ENCODE assay signal across 9 cellular contexts in the genomic region with DNA sequence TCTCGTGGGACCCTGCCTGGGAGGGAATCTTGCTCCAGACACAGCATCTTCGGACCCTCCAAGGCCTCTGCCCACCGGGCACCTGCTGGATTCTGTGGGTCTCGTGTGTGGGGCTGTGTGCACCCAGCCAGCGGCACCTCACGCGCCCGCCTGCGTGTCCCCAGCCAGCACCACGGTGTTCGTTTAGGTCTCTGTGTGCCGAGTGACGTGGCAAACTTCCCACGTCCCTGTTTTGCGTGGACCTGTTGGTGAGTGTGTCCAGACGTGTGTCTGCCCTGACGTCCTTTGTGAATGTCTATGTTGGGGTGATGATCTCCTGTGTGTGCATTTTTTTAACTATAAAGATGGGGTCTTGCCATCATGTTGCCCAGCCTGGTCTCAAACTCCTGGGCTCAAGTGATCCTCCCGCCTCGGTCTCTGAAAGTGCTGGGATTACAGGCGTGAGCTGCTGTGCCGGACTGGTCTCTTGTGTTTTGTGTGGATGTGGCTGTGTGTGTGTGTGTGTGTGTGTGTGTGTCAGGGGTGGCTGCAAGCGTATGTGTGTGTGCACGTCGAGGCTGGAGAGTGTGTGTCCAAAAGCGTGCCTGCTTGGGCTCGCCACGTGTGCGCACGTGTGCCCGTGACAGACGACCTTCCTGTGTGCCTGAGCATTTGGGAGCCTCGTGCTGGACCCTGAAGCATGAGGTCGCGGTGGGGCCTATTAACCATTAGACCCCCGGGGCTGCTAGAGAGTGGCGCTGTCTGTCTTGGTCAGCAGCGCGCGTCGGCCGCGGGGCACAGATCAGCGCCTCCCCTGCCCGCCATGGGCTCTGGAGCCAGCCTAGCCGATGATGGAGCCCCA. TPM values are rescaled to one million over a fixed set of nuclear protein-coding genes. Genes with fewer than 3 reads are reported as not detected.
DNase-seq lines count a peak whose midpoint lies in the region; ATAC-seq and TF ChIP-seq lines count a peak whose summit lies in the region.
"Had no signal": no experiment of that assay in that cellular context is flagged by ENCODE, and none has a peak within 500 bp of the region (broad histone marks: within the 10 kb centered on the region; RNA-seq: fewer than 3 reads in every experiment).

No MANE protein-coding gene starts in this region.

- peaks cover 11 to 27% (median 23%) of the 10 kb centered on the region in 3 donors for H3K4me1 Mint-ChIP-seq in IgD-negative memory B cell

- H3K4me1 ChIP-seq in BE2C: peaks cover 20% of the 10 kb centered on the region
- H3K4me1 ChIP-seq in duodenal mucosa (ENCODE audit: control insufficient read depth in 1 of 2, insufficient read depth in 2 of 2, low read length in 2 of 2): peaks cover 32 to 38% of the 10 kb centered on the region in 2 donors
- peaks cover 19 to 53% of the 10 kb centered on the region in 2 experiments for H3K4me1 ChIP-seq in neutrophil (ENCODE audit: control insufficient read depth in 1 of 2, insufficient read depth in 1 of 2, low read depth in 1 of 2, low read length in 1 of 2)
- H3K4me1 ChIP-seq: SJCRH30 had no signal

- no peak for ATAC-seq in GM21381 (IDR thresholded peaks at IDR 0.05; ENCODE audit: unreplicated experiment)

- TF ChIP-seq CTCF in BE2C (IDR thresholded peaks at IDR 0.05; ENCODE audit: low read depth, low read length) (no peak), neutrophil (IDR thresholded peaks at IDR 0.05) (no peak)

- H3K27me3 ChIP-seq in BE2C (no peaks in the 10 kb centered on the region), duodenal mucosa (ENCODE audit: control insufficient read depth in 1 of 2, insufficient read depth in 2 of 2, low read length in 2 of 2) (no peaks in the 10 kb centered on the region), neutrophil (no peaks in the 10 kb centered on the region)
- H3K27me3 ChIP-seq: SJCRH30 had no signal

- peak overlapping the region; percentile 33 for H3K4me3 ChIP-seq in BE2C (ENCODE audit: low read depth, low read length)
- H3K4me3 ChIP-seq in duodenal mucosa (ENCODE audit: low read depth in 1 of 2, low read length in 2 of 2): peak overlapping the region; percentile 48 to 60
- peak overlapping the region in 1 of 2 experiments; percentile 65 for H3K4me3 ChIP-seq in neutrophil (ENCODE audit: low read depth in 1 of 2, low read length in 1 of 2)
- H3K4me3 ChIP-seq: SJCRH30 had no signal

- H3K36me3 Mint-ChIP-seq in IgD-negative memory B cell: peaks cover 6% of the 10 kb centered on the region

- peaks cover 0 to 2% (median 0%) of the 10 kb centered on the region in 3 donors for H3K9me3 Mint-ChIP-seq in IgD-negative memory B cell

- peak overlapping the region; percentile 90 to 97 (median 95) for H3K27ac Mint-ChIP-seq in IgD-negative memory B cell

- H3K9ac ChIP-seq in duodenal mucosa (ENCODE audit: low read depth in 1 of 2, low read length in 2 of 2): peak overlapping the region in 1 of 2 donors; percentile 10

- no peaks in the 10 kb centered on the region for H3K27me3 Mint-ChIP-seq in IgD-negative memory B cell

- H3K4me3 Mint-ChIP-seq in IgD-negative memory B cell: peak overlapping the region; percentile 70 to 86 (median 78)

- peaks cover 5% of the 10 kb centered on the region for H3K36me3 ChIP-seq in BE2C
- H3K36me3 ChIP-seq in duodenal mucosa (ENCODE audit: control insufficient read depth in 1 of 2, insufficient read depth in 2 of 2, low read length in 2 of 2): no peaks in the 10 kb centered on the region
- H3K36me3 ChIP-seq in neutrophil: peaks cover 49% of the 10 kb centered on the region

- H3K9me3 ChIP-seq in BE2C (no peaks in the 10 kb centered on the region), duodenal mucosa (ENCODE audit: control insufficient read depth in 1 of 2, low read length in 2 of 2) (no peaks in the 10 kb centered on the region), neutrophil (no peaks in the 10 kb centered on the region)
- H3K9me3 ChIP-seq: SJCRH30 had no signal

- DNase-seq in BE2C: no peak
- no peak for DNase-seq in stimulated activated naive CD4-positive, alpha-beta T cell (lab: John Stamatoyannopoulos, UW)
- DNase-seq in NOMO-1 (lab: John Stamatoyannopoulos, UW; ENCODE audit: unreplicated experiment in 2 of 2): no peak
- no peak for DNase-seq in amniotic stem cell (lab: John Stamatoyannopoulos, UW)
- DNase-seq: SJCRH30 had no signal

- H3K27ac ChIP-seq in duodenal mucosa (ENCODE audit: low read depth, low read length): peak overlapping the region; percentile 62
- peak overlapping the region; percentile 65 for H3K27ac ChIP-seq in neutrophil
- H3K27ac ChIP-seq: SJCRH30 had no signal

RNA-seq across cellular contexts. Expression of a gene that starts 15.7 kb away (rescaled TPM):
- 23.2 TPM for polyA plus RNA-seq in BE2C (2012; ENCODE audit: insufficient read depth, insufficient read length, low read depth)
- 4.2 TPM for polyA plus RNA-seq in IgD-negative memory B cell

RNA-seq across cellular contexts. Expression of a gene that starts 24.4 kb away (rescaled TPM):
- not detected for polyA plus RNA-seq in BE2C (2012; ENCODE audit: insufficient read depth, insufficient read length, low read depth)
- polyA plus RNA-seq in IgD-negative memory B cell: 3.9 TPM

RNA-seq across cellular contexts. Expression of a gene that starts 28.5 kb away (rescaled TPM):
- polyA plus RNA-seq in BE2C (2012; ENCODE audit: insufficient read depth, insufficient read length, low read depth): 74.8 TPM
- polyA plus RNA-seq in IgD-negative memory B cell: 322 TPM

RNA-seq across cellular contexts. Expression of a gene that starts 42.6 kb away (rescaled TPM):
- polyA plus RNA-seq in BE2C (2012; ENCODE audit: insufficient read depth, insufficient read length, low read depth): 247 TPM
- 53.4 TPM for polyA plus RNA-seq in IgD-negative memory B cell

RNA-seq across cellular contexts. Expression of a gene that starts 48.2 kb away (rescaled TPM):
- not detected for polyA plus RNA-seq in BE2C (2012; ENCODE audit: insufficient read depth, insufficient read length, low read depth)
- polyA plus RNA-seq in IgD-negative memory B cell: not detected
